Comparison of ENCODE assay signal across 2 cellular contexts in genomic region chr1:225762002-225762441, GRCh38.
TF ChIP-seq lines count a peak whose summit lies in the region.

No MANE protein-coding gene starts in this region.

TF ChIP-seq in IMR-90, 13 proteins besides CTCF, POLR2A, EP300 and RAD21 (continued from another document):
- TF ChIP-seq USF2 (IDR thresholded peaks at IDR 0.05; ENCODE audit: low read depth, low read length), result no peak
- TF ChIP-seq MXI1 (IDR thresholded peaks at IDR 0.05; ENCODE audit: borderline replicate concordance, low read depth, low read length), result no peak

TF ChIP-seq in WTC11, 78 proteins besides CTCF, POLR2A, EP300 and RAD21 (continued from another document):
- TF ChIP-seq ZSCAN18 (CRISPR knock-in tag; IDR thresholded peaks at IDR 0.05), result no peak
- TF ChIP-seq PRDM15 (CRISPR knock-in tag; IDR thresholded peaks at IDR 0.05), result no peak
